ENCODE assay signal across 8 cellular contexts in genomic region chr11:124622531-124623451, GRCh38. TPM values are rescaled to one million over a fixed set of nuclear protein-coding genes. Genes with fewer than 3 reads are reported as not detected.
DNase-seq lines count a peak whose midpoint lies in the region; TF ChIP-seq lines count a peak whose summit lies in the region.

Gene TBRG1 (plus strand): TSS chr11:124622864. CDS start chr11:124623084, 220 bp downstream.

- peak within 1 kb of the TSS; percentile 36 for H2AFZ ChIP-seq in neuron (ENCODE audit: low read depth, low read length)

- H3K4me3 ChIP-seq in HEK293 (ENCODE audit: low read depth, low read length) (peak within 1 kb of the TSS; percentile 99), neuron (ENCODE audit: low read length) (peak within 1 kb of the TSS; percentile 80), subcutaneous abdominal adipose tissue (ENCODE audit: low read depth in 1 of 5, low read length in 5 of 5) (peak within 1 kb of the TSS; percentile 88 to 97 (median 93))

- no peak for TF ChIP-seq CTCF in HEK293 (tag by site-specific recombination; IDR thresholded peaks at IDR 0.05)

- H3K9ac ChIP-seq in subcutaneous abdominal adipose tissue (ENCODE audit: low read length in 5 of 5) = peak within 1 kb of the TSS; percentile 87 to 99 (median 98)

- H3K27me3 ChIP-seq in neuron (ENCODE audit: insufficient read depth, low read length) (peaks cover 6% of the 10 kb centered on the region), subcutaneous abdominal adipose tissue (ENCODE audit: control insufficient read depth in 5 of 5, insufficient read depth in 4 of 5, low read length in 5 of 5) (peaks cover 0 to 10% (median 4%) of the 10 kb centered on the region in 5 donors)

- H3K9me3 ChIP-seq in HEK293 (ENCODE audit: control insufficient read depth, insufficient read depth, low read depth, low read length) (no peaks in the 10 kb centered on the region), neuron (ENCODE audit: low read length) (no peaks in the 10 kb centered on the region), subcutaneous abdominal adipose tissue (ENCODE audit: control insufficient read depth in 5 of 5, low read length in 5 of 5) (no peaks in the 10 kb centered on the region)

- POLR2A ChIA-PET in HEK293 (lab: Yijun Ruan, JAX) = interaction anchor here (0.6 to 1.6 kb wide), 13 partner anchors 9 to 310 kb away, joined by 3 to 6 read pairs (median 3); partner anchors contain the start of gene NRGN

- H3K36me3 ChIP-seq in HEK293 (ENCODE audit: control insufficient read depth in 2 of 2, insufficient read depth in 1 of 2, low read length in 2 of 2) (peaks cover 0 to 34% of the 10 kb centered on the region in 2 experiments; a peak in 1 of 3 replicates), neuron (ENCODE audit: insufficient read depth, low read length) (peaks cover 26% of the 10 kb centered on the region), subcutaneous abdominal adipose tissue (ENCODE audit: control insufficient read depth in 5 of 5, insufficient read depth in 5 of 5, low read length in 5 of 5) (peaks cover 17 to 29% (median 28%) of the 10 kb centered on the region in 5 donors)

- CTCF ChIA-PET in HEK293 (lab: Yijun Ruan, JAX) = interaction anchor here (0.5 to 1.4 kb wide), 7 partner anchors 22 to 1148 kb away, joined by 3 to 5 read pairs (median 3); no protein-coding TSS in a partner anchor

- DNase-seq in GDM1 (lab: John Stamatoyannopoulos, UW) (peak; percentile 87), MV-4-11 (lab: John Stamatoyannopoulos, UW) (peak; percentile 91), SK-MEL-5 (ENCODE audit: low read depth, low spot score) (peak; percentile 88), foreskin melanocyte (peak; percentile 92)
- DNase-seq in activated naive CD4-positive, alpha-beta T cell treated with Interleukin-2 at 50 U/mL for 16 hours = peak; percentile 83

- H3K27ac ChIP-seq in HEK293 (ENCODE audit: extremely low read depth, low read depth, low read length) (peak within 1 kb of the TSS; percentile 74), subcutaneous abdominal adipose tissue (ENCODE audit: low read depth, low read length) (peak within 1 kb of the TSS; percentile 97)

- H3K4me1 ChIP-seq in HEK293 (ENCODE audit: control insufficient read depth, insufficient read depth, low read length) = no peaks in the 10 kb centered on the region
- H3K4me1 ChIP-seq in neuron (ENCODE audit: insufficient read depth, low read length) = peaks cover 11% of the 10 kb centered on the region
- H3K4me1 ChIP-seq in subcutaneous abdominal adipose tissue (ENCODE audit: control insufficient read depth in 5 of 5, insufficient read depth in 5 of 5, low read length in 5 of 5) = peaks cover 3 to 28% (median 20%) of the 10 kb centered on the region in 5 donors

- in situ Hi-C loops in SK-MEL-5 (cut with HindIII; ENCODE audit: low pct_unique_long_range_greater_than_20kb, low sequenced_read_pairs) = no loop called here

TF ChIP-seq in HEK293, 187 proteins besides CTCF, POLR2A, EP300 and RAD21 (continues in another document):
- no peak; the same call in 1 of the 2 replicates for TF ChIP-seq ZIC2 (tag by site-specific recombination; IDR thresholded peaks at IDR 0.05)
- peak; percentile 97 for TF ChIP-seq HIC1 (tag by site-specific recombination; IDR thresholded peaks at IDR 0.05)
- TF ChIP-seq BCL11A (tag by site-specific recombination; IDR thresholded peaks at IDR 0.05; ENCODE audit: low read depth) = no peak
- no peak for TF ChIP-seq ZNF658 (tag by site-specific recombination; IDR thresholded peaks at IDR 0.05)
- TF ChIP-seq ZNF558 (tag by site-specific recombination; IDR thresholded peaks at IDR 0.05) = no peak
- TF ChIP-seq ZBTB17 (tag by site-specific recombination; IDR thresholded peaks at IDR 0.05) = peak; percentile 68
- TF ChIP-seq ZNF18 (tag by site-specific recombination; IDR thresholded peaks at IDR 0.05) = no peak
- no peak for TF ChIP-seq ZNF112 (tag by site-specific recombination; IDR thresholded peaks at IDR 0.05)
- peak; percentile 93 for TF ChIP-seq SP2 (tag by site-specific recombination; IDR thresholded peaks at IDR 0.05)
- no peak for TF ChIP-seq PRDM6 (tag by site-specific recombination; IDR thresholded peaks at IDR 0.05)
- TF ChIP-seq ZNF660 (tag by site-specific recombination; IDR thresholded peaks at IDR 0.05) = 0 out of 2 replicates have a peak, but pooled peaks have one; percentile 30
- no peak for TF ChIP-seq ZFP3 (tag by site-specific recombination; IDR thresholded peaks at IDR 0.05; ENCODE audit: low read depth)
- no peak for TF ChIP-seq ZFP69B (tag by site-specific recombination; IDR thresholded peaks at IDR 0.05)
- no peak for TF ChIP-seq ZNF37A (tag by site-specific recombination; IDR thresholded peaks at IDR 0.05)
- TF ChIP-seq ZNF596 (tag by site-specific recombination; IDR thresholded peaks at IDR 0.05) = no peak
- TF ChIP-seq ZNF768 (tag by site-specific recombination; IDR thresholded peaks at IDR 0.05) = no peak
- no peak for TF ChIP-seq ZBTB1 (tag by site-specific recombination; IDR thresholded peaks at IDR 0.05)
- TF ChIP-seq ZNF529 (tag by site-specific recombination; IDR thresholded peaks at IDR 0.05; ENCODE audit: insufficient replicate concordance) = no peak
- peak; percentile 80 for TF ChIP-seq PATZ1 (tag by site-specific recombination; IDR thresholded peaks at IDR 0.05)
- no peak for TF ChIP-seq OSR2 (tag by site-specific recombination; IDR thresholded peaks at IDR 0.05)
- TF ChIP-seq REPIN1 (tag by site-specific recombination; IDR thresholded peaks at IDR 0.05; ENCODE audit: low read depth) = no peak
- no peak for TF ChIP-seq ZNF707 (tag by site-specific recombination; IDR thresholded peaks at IDR 0.05)
- peak; percentile 54; the same call in 1 of the 2 replicates for TF ChIP-seq SP7 (tag by site-specific recombination; IDR thresholded peaks at IDR 0.05)
- no peak for TF ChIP-seq ZNF157 (tag by site-specific recombination; IDR thresholded peaks at IDR 0.05)
- TF ChIP-seq ZNF175 (tag by site-specific recombination; IDR thresholded peaks at IDR 0.05) = no peak
- no peak for TF ChIP-seq ZNF404 (tag by site-specific recombination; IDR thresholded peaks at IDR 0.05)

RNA-seq across cellular contexts. Expression of gene TBRG1, which starts in this region (rescaled TPM):
- total RNA-seq in SK-MEL-5 (2014; rRNA removed; shearing (Covaris generic)) = 19.1 and 22.0 TPM in 2 replicates
- 32.5 and 35.7 TPM in 2 replicates for polyA plus RNA-seq in SK-MEL-5 (2015; cell fraction: cytosol; rRNA removed)
- polyA plus RNA-seq in SK-MEL-5 (2015; cell fraction: nucleus; rRNA removed) = 101 and 174 TPM in 2 replicates

Comparison
In these comparisons a context has a peak if more than half of its experiments do, and no peak if none do; other contexts are left out.
1. Peak in every context shown above with its lines: DNase-seq, H3K4me3 ChIP-seq and H3K27ac ChIP-seq.